In the genomic region with DNA sequence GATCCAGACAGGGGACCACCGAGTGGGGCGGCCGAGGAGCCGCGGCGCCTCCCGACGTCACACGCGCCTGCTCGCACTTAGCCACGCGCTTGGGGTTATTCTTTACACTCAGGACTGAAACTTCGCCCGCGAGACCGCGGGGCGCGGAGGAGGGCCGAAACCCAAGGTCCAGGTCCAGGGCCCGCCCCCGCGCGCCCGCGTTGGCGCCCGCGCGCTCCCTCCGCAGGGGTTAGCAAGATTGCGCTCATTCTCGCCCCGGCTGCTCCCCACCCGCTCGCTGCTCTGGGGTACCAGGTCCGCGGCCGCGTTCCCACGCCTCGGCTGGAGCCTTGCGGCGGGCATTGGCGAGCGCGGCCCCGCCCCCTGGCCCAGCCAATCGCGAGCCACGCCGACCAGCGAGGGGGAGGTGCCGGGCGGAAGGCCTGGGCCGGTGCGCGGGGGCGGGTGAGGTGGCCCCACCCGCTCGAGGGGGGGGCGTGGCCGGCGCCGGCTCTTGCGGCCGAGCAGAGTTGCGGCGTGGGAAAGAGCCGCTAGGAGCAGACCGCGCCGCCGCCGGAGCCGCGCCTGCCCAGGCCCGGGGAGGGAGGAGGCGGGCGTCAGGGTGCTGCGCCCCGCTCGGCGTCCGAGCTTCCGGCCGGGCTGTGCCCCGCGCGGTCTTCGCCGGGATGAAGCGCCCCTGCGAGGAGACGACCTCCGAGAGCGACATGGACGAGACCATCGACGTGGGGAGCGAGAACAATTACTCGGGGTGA, we compare ENCODE assay signal across 8 cellular contexts. TPM values are rescaled to one million over a fixed set of nuclear protein-coding genes. Genes with fewer than 3 reads are reported as not detected.
A peak's percentile ranks its signal among the peaks of the same experiment; 100 is the strongest.
DNase-seq lines count a peak whose midpoint lies in the region; ATAC-seq, FAIRE-seq and TF ChIP-seq lines count a peak whose summit lies in the region.

HEY2 (plus strand) TSS at position 521 of the 752 bp plus-strand sequence; CDS start at position 666, 145 bp downstream.

- no peaks in the 10 kb centered on the region for H3K9me2 ChIP-seq in PC-9 (ENCODE audit: insufficient read depth)

- peaks cover 11% of the 10 kb centered on the region; the same call in 1 of the 2 replicates for H3F3A ChIP-seq in PC-9 (ENCODE audit: insufficient read depth, low read depth)

- H3K36me3 Mint-ChIP-seq in activated T-helper 17 cell treated with anti-CD3 and anti-CD28 coated beads, Interleukin-2, amount 50 U/mL, for 72 hours (ENCODE audit: low read depth), result peaks cover 6% of the 10 kb centered on the region
- peaks cover 0 to 8% of the 10 kb centered on the region in 2 donors for H3K36me3 Mint-ChIP-seq in naive B cell

- H3K27ac ChIP-seq in HUES6 (ENCODE audit: low read depth, low read length), result peak within 1 kb of the TSS; percentile 59; the same call in 1 of the 2 replicates
- H3K27ac ChIP-seq in PC-9, result no peak within 1 kb of the TSS

- intact Hi-C loops in PC-9 (cut with micrococcal nuclease; ENCODE audit: unreplicated experiment), result no loop called here

- no TSS peak for BruUV-seq in PC-9 (replicated peaks; lab: Mats Ljungman, UMichigan)

- DNase-seq in D721Med (ENCODE audit: insufficient read length, low spot score) (peak; percentile 77), PC-9 (peak; percentile 80 to 92), fibroblast of gingiva (ENCODE audit: low read depth) (peak; percentile 80), naive B cell (peak; percentile 92)
- DNase-seq in stimulated activated CD8-positive, alpha-beta memory T cell treated with anti-CD3 and anti-CD28 coated beads, Interleukin-7, amount 100 ng/mL, for 4 hours (ENCODE audit: low read depth in 2 of 2), result peak; percentile 59 to 86

- 0 out of 2 replicates have a peak, but pooled peaks cover under 1% of the 10 kb centered on the region for H3K36me3 ChIP-seq in HUES6 (ENCODE audit: control insufficient read depth, insufficient read depth, low read length)
- H3K36me3 ChIP-seq in PC-9 (ENCODE audit: low read depth), result no peaks in the 10 kb centered on the region

- H3K27me3 ChIP-seq in HUES6 (ENCODE audit: control insufficient read depth, insufficient read depth, low read length) (peaks cover 27% of the 10 kb centered on the region), PC-9 (ENCODE audit: insufficient read depth, low read depth) (peaks cover 38% of the 10 kb centered on the region)

- H3K9me3 Mint-ChIP-seq in activated T-helper 17 cell treated with anti-CD3 and anti-CD28 coated beads, Interleukin-2, amount 50 U/mL, for 72 hours, result no peaks in the 10 kb centered on the region
- H3K9me3 Mint-ChIP-seq in naive B cell, result no peaks in the 10 kb centered on the region

- peaks cover 21% of the 10 kb centered on the region for H3K4me1 Mint-ChIP-seq in activated T-helper 17 cell treated with anti-CD3 and anti-CD28 coated beads, Interleukin-2, amount 50 U/mL, for 72 hours
- peaks cover 26 to 30% (median 26%) of the 10 kb centered on the region in 3 donors for H3K4me1 Mint-ChIP-seq in naive B cell

- CTCF ChIA-PET in PC-9 (lab: Charles Lee), result no interaction called here

- H3K9me3 ChIP-seq in HUES6 (ENCODE audit: control insufficient read depth, insufficient read depth, low read depth, low read length), result no peaks in the 10 kb centered on the region
- no peaks in the 10 kb centered on the region for H3K9me3 ChIP-seq in PC-9 (ENCODE audit: insufficient read depth, low read depth)

- H4K20me1 ChIP-seq in PC-9 (ENCODE audit: insufficient read depth), result no peaks in the 10 kb centered on the region

- no peaks in the 10 kb centered on the region for H3K79me2 ChIP-seq in PC-9 (ENCODE audit: low read depth)

- H3K4me3 ChIP-seq in HUES6 (ENCODE audit: low read depth, low read length) (peak within 1 kb of the TSS; percentile 67), PC-9 (peak within 1 kb of the TSS; percentile 92)

- H3K27ac Mint-ChIP-seq in activated T-helper 17 cell treated with anti-CD3 and anti-CD28 coated beads, Interleukin-2, amount 50 U/mL, for 72 hours, result peak within 1 kb of the TSS; percentile 66
- peak within 1 kb of the TSS; percentile 28 to 88 (median 80) for H3K27ac Mint-ChIP-seq in naive B cell

- peak within 1 kb of the TSS; percentile 86 for H3K4me3 Mint-ChIP-seq in activated T-helper 17 cell treated with anti-CD3 and anti-CD28 coated beads, Interleukin-2, amount 50 U/mL, for 72 hours
- H3K4me3 Mint-ChIP-seq in naive B cell, result peak within 1 kb of the TSS; percentile 83 to 96 (median 92)

- peak within 1 kb of the TSS; percentile 89 for H3K9ac ChIP-seq in HUES6 (ENCODE audit: low read length)

- ATAC-seq in GM21515 (IDR thresholded peaks at IDR 0.05; ENCODE audit: unreplicated experiment) (peak; percentile 85), naive B cell (ENCODE audit: low read depth in 2 of 2) (peak; percentile 74 to 79)
- ATAC-seq in activated T-helper 17 cell treated with anti-CD3 and anti-CD28 coated beads, Interleukin-2, amount 50 U/mL, for 72 hours (replicated peaks), result peak; percentile 86

- H3K4me2 ChIP-seq in PC-9, result peak within 1 kb of the TSS; percentile 98

- POLR2A ChIA-PET in PC-9 (lab: Charles Lee; ENCODE audit: unreplicated experiment), result no interaction called here

- TF ChIP-seq CTCF in D721Med (IDR thresholded peaks at IDR 0.05; ENCODE audit: insufficient read depth, missing control alignments), result no peak
- TF ChIP-seq CTCF in PC-9 (conservative IDR thresholded peaks at IDR 0.05), result no peak

- H2AFZ ChIP-seq in PC-9, result peak within 1 kb of the TSS; percentile 99

- no peak for FAIRE-seq in D721Med (lab: Jason Lieb, UNC)

- H3K27me3 Mint-ChIP-seq in activated T-helper 17 cell treated with anti-CD3 and anti-CD28 coated beads, Interleukin-2, amount 50 U/mL, for 72 hours, result peaks cover 40% of the 10 kb centered on the region
- H3K27me3 Mint-ChIP-seq in naive B cell, result peaks cover 9 to 29% (median 24%) of the 10 kb centered on the region in 3 donors

- H3K4me1 ChIP-seq in HUES6 (ENCODE audit: control insufficient read depth, insufficient read depth, low read length) (peaks cover 51% of the 10 kb centered on the region), PC-9 (replicated peaks; ENCODE audit: insufficient read depth) (peaks cover 20% of the 10 kb centered on the region)

RNA-seq across cellular contexts. Expression of gene HEY2, which starts in this region (rescaled TPM):
- 0.15 TPM in 1 of 2 replicates, not detected in the other for total RNA-seq in PC-9 (2021)
- total RNA-seq in activated T-helper 17 cell treated with anti-CD3 and anti-CD28 coated beads, Interleukin-2, amount 50 U/mL, for 72 hours, result under 1 TPM in 1 of 2 donors, not detected in 1; 0.09 TPM
- polyA plus RNA-seq in naive B cell (ENCODE audit: low read depth in 6 of 6), result under 1 TPM in 3 of 6 donors, not detected in 3; 0.17 to 0.48 (median 0.29) TPM

Comparison
In these comparisons a context has a peak if more than half of its experiments do, and no peak if none do; other contexts are left out.
1. Peak in DNase-seq, H3K4me3 ChIP-seq and H3K4me2 ChIP-seq in PC-9; RNA of the gene not detected or under 1 TPM.
2. Peak in ATAC-seq in activated T-helper 17 cell treated with anti-CD3 and anti-CD28 coated beads, Interleukin-2, amount 50 U/mL, for 72 hours; RNA of the gene not detected or under 1 TPM.
3. Peak in DNase-seq and ATAC-seq in naive B cell; RNA of the gene not detected or under 1 TPM.